8 cellular contexts compared by ENCODE assay signal in the genomic region with DNA sequence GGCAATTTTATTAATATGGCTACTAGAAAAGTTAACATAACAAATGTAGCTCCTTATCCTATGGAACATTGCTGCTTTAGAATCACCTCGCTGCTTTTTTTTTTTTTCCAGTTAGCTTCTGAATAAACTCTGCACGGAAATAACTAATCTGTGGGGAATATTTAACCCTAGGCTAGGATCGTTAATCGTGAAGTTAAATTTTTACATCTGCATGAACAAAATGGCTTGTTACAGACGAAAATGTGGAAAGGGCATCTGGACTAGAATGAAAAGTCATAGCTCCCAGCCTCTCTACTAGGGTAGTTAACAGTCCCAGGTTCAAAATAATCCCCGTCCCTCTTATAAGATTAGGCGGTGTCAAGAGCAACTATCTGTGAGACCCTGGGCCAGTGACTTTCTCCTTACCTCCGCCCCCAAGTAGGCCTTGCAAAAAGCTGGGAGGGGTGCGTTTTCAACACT. TPM values are rescaled to one million over a fixed set of nuclear protein-coding genes. Genes with fewer than 3 reads are reported as not detected.
A peak's percentile ranks its signal among the peaks of the same experiment; 100 is the strongest.
DNase-seq lines count a peak whose midpoint lies in the region; ATAC-seq lines count a peak whose summit lies in the region.

No MANE protein-coding gene starts in this region.

- 28% methylated on average over 9 of the region's 9 CpGs for WGBS in thymus

- peak overlapping the region; percentile 68 to 84 (median 79) for H3K9ac ChIP-seq in BLaER1 treated with 17β-estradiol and CSF1 and Interleukin-3, amounts not matched to agents 10 nM and 100 nM

- H4K20me1 ChIP-seq in BLaER1 treated with 17β-estradiol and CSF1 and Interleukin-3, amounts not matched to agents 10 nM and 100 nM, result no peaks in the 10 kb centered on the region; a peak in 1 of 22 replicates

- H3K27ac Mint-ChIP-seq in activated naive CD8-positive, alpha-beta T cell treated with anti-CD3 and anti-CD28 coated beads, Interleukin-2, amount 50 U/mL, for 24 hours, result peak overlapping the region; percentile 81

- no peaks in the 10 kb centered on the region for H3K36me3 Mint-ChIP-seq in activated naive CD8-positive, alpha-beta T cell treated with anti-CD3 and anti-CD28 coated beads, Interleukin-2, amount 50 U/mL, for 24 hours (ENCODE audit: low read depth)

- peak overlapping the region; percentile 90 to 98 (median 96) for H3K4me2 ChIP-seq in BLaER1 treated with 17β-estradiol and CSF1 and Interleukin-3, amounts not matched to agents 10 nM and 100 nM

- H3K4me3 ChIP-seq in BLaER1 treated with 17β-estradiol and CSF1 and Interleukin-3, amounts not matched to agents 10 nM and 100 nM, result peak overlapping the region; percentile 59 to 77 (median 68)
- H3K4me3 ChIP-seq in thymus (ENCODE audit: low read length), result peak overlapping the region; percentile 81

- no peak for DNase-seq in activated naive CD8-positive, alpha-beta T cell treated with anti-CD3 and anti-CD28 coated beads, Interleukin-2, amount 50 U/mL, for 24 hours
- no peak for DNase-seq in left lobe of liver (ENCODE audit: low spot score)
- no peak for DNase-seq in medulla oblongata (ENCODE audit: extremely low spot score)

- H3K27me3 ChIP-seq in BLaER1 treated with 17β-estradiol and CSF1 and Interleukin-3, amounts not matched to agents 10 nM and 100 nM, result peaks cover 0 to 9% (median 0%) of the 10 kb centered on the region in 11 experiments; a peak in 7 of 22 replicates
- H3K27me3 ChIP-seq in thymus (ENCODE audit: control insufficient read depth, insufficient read depth), result no peaks in the 10 kb centered on the region

- H3K4me3 Mint-ChIP-seq in activated naive CD8-positive, alpha-beta T cell treated with anti-CD3 and anti-CD28 coated beads, Interleukin-2, amount 50 U/mL, for 24 hours, result peak overlapping the region; percentile 84

- no peaks in the 10 kb centered on the region for H3K27me3 Mint-ChIP-seq in activated naive CD8-positive, alpha-beta T cell treated with anti-CD3 and anti-CD28 coated beads, Interleukin-2, amount 50 U/mL, for 24 hours

- peaks cover 28% of the 10 kb centered on the region for H3K4me1 Mint-ChIP-seq in activated naive CD8-positive, alpha-beta T cell treated with anti-CD3 and anti-CD28 coated beads, Interleukin-2, amount 50 U/mL, for 24 hours

- H3K9me3 Mint-ChIP-seq in activated naive CD8-positive, alpha-beta T cell treated with anti-CD3 and anti-CD28 coated beads, Interleukin-2, amount 50 U/mL, for 24 hours, result no peaks in the 10 kb centered on the region

- no peaks in the 10 kb centered on the region; a peak in 1 of 22 replicates for H3K36me3 ChIP-seq in BLaER1 treated with 17β-estradiol and CSF1 and Interleukin-3, amounts not matched to agents 10 nM and 100 nM
- H3K36me3 ChIP-seq in thymus (ENCODE audit: control insufficient read depth, insufficient read depth), result no peaks in the 10 kb centered on the region

- no peaks in the 10 kb centered on the region for H3K9me3 ChIP-seq in BLaER1 treated with 17β-estradiol and CSF1 and Interleukin-3, amounts not matched to agents 10 nM and 100 nM (replicated peaks in 1 of 11)
- H3K9me3 ChIP-seq in thymus (ENCODE audit: control insufficient read depth), result no peaks in the 10 kb centered on the region

- H3K27ac ChIP-seq in BLaER1 treated with 17β-estradiol and CSF1 and Interleukin-3, amounts not matched to agents 10 nM and 100 nM, result peak overlapping the region; percentile 47 to 74 (median 65)
- H3K27ac ChIP-seq in thymus (ENCODE audit: low read depth), result peak overlapping the region; percentile 68

- peak; percentile 32 for ATAC-seq in HG02938 (IDR thresholded peaks at IDR 0.05; ENCODE audit: unreplicated experiment)
- ATAC-seq in activated naive CD8-positive, alpha-beta T cell treated with anti-CD3 and anti-CD28 coated beads, Interleukin-2, amount 50 U/mL, for 24 hours, result no peak
- peak; percentile 3 for ATAC-seq in left lobe of liver
- no peak for ATAC-seq in HG03469 (IDR thresholded peaks at IDR 0.05; ENCODE audit: unreplicated experiment)
- no peak for ATAC-seq in GM21360 (IDR thresholded peaks at IDR 0.05; ENCODE audit: unreplicated experiment)

- peaks cover 22 to 36% (median 31%) of the 10 kb centered on the region in 10 experiments for H3K4me1 ChIP-seq in BLaER1 treated with 17β-estradiol and CSF1 and Interleukin-3, amounts not matched to agents 10 nM and 100 nM
- H3K4me1 ChIP-seq in thymus (ENCODE audit: control insufficient read depth, insufficient read depth, low read length), result peaks cover 3% of the 10 kb centered on the region

RNA-seq across cellular contexts. Expression of a gene that starts 0.5 kb away (rescaled TPM):
- total RNA-seq in left lobe of liver, result 8.8 TPM
- polyA plus RNA-seq in thymus, result 25.4 TPM

Comparison
In these comparisons a context has a peak if more than half of its experiments do, and no peak if none do; other contexts are left out.
1. ATAC-seq: peak in HG02938 (single experiment) and left lobe of liver (single experiment); none in activated naive CD8-positive, alpha-beta T cell treated with anti-CD3 and anti-CD28 coated beads, Interleukin-2, amount 50 U/mL, for 24 hours (single experiment), HG03469 (single experiment) and GM21360 (single experiment).